In the genomic region with DNA sequence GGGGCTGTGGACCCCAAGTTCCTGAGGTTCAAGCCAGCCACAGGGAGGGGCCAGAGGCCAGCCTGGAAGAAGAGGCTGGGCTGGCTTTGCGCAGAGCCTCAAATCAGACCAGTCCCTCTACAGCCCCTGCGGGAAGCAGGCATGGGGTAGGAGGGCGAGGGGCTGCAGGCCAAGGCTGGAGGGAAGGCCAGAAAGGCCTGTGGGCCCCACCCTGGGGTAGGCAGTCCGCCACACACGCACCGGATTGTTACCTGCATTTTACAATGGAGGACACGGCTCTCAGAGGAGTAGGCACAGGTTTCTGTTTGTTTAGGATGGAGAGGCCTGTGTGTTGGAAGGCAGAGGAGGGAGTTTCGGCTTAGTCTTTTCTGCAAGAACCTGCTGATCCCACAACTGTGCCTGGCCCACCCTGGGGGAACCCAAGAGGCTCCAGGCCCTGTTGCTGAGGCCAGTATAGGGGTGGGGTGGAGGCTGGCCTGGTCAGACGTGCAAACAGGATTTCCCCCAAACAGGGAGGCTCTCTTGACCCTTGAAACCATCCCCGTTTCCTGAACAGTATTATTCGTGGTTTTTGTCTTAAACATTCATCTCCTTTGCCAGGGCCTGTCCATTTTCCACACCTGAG, we compare ENCODE assay signal across 1 cellular context.
A peak's percentile ranks its signal among the peaks of the same experiment; 100 is the strongest.
TF ChIP-seq lines count a peak whose summit lies in the region.

No MANE protein-coding gene starts in this region.

TF ChIP-seq in K562, 482 proteins besides CTCF, POLR2A, EP300 and RAD21:
- no peak for TF ChIP-seq TFE3 (CRISPR knock-in tag; IDR thresholded peaks at IDR 0.05)
- TF ChIP-seq, protein P1, sequence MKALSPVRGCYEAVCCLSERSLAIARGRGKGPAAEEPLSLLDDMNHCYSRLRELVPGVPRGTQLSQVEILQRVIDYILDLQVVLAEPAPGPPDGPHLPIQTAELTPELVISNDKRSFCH (CRISPR knock-in tag; IDR thresholded peaks at IDR 0.05): no peak
- TF ChIP-seq, protein P1 (tag; IDR thresholded peaks at IDR 0.05): no peak
- no peak for TF ChIP-seq FOXO4 (CRISPR knock-in tag; IDR thresholded peaks at IDR 0.05)
- peak; percentile 10 for TF ChIP-seq ZFP36 (IDR thresholded peaks at IDR 0.05; ENCODE audit: low read depth, low read length, partially characterized antibody)
- no peak for TF ChIP-seq NFE2L1 (tag; IDR thresholded peaks at IDR 0.05; ENCODE audit: borderline replicate concordance, low read depth)
- TF ChIP-seq ZNF584 (CRISPR knock-in tag; IDR thresholded peaks at IDR 0.05; ENCODE audit: low read depth): no peak
- no peak for TF ChIP-seq PHB (CRISPR knock-in tag; IDR thresholded peaks at IDR 0.05)
